ENCODE assay signal across 17 cellular contexts in genomic region chr9:35636135-35636876, GRCh38. TPM values are rescaled to one million over a fixed set of nuclear protein-coding genes. Genes with fewer than 3 reads are reported as not detected.
DNase-seq lines count a peak whose midpoint lies in the region; ATAC-seq, FAIRE-seq and TF ChIP-seq lines count a peak whose summit lies in the region.
"Had no signal": no experiment of that assay in that cellular context is flagged by ENCODE, and none has a peak within 500 bp of the region (broad histone marks: within the 10 kb centered on the region; RNA-seq: fewer than 3 reads in every experiment).

No MANE protein-coding gene starts in this region.

- no peak overlapping the region for H3K4me3 ChIP-seq in CD4-positive, CD25-positive, alpha-beta regulatory T cell (ENCODE audit: low read depth, low read length)
- H3K4me3 ChIP-seq: K562 had no signal

- FAIRE-seq in GM19239 (lab: Jason Lieb, UNC), result peak; percentile 65
- FAIRE-seq: islet of Langerhans, K562 had no signal

- CTCF ChIA-PET in WTC11 (lab: Charles Lee), result no interaction called here

- TF ChIP-seq CTCF in WTC11 (IDR thresholded peaks at IDR 0.05), result no peak

- ATAC-seq in CD4-positive, CD25-positive, alpha-beta regulatory T cell (ENCODE audit: low read depth in 2 of 2), result no peak
- no peak for ATAC-seq in activated naive CD8-positive, alpha-beta T cell treated with anti-CD3 and anti-CD28 coated beads, Interleukin-2, amount 10 ng/mL, durations not matched to agents 7 days and 5 days (ENCODE audit: low read depth)
- ATAC-seq in WTC11 (no peak), HG03196 (IDR thresholded peaks at IDR 0.05; ENCODE audit: unreplicated experiment) (no peak)
- ATAC-seq: K562 had no signal

- H3K9me3 ChIP-seq in CD4-positive, CD25-positive, alpha-beta regulatory T cell (ENCODE audit: control insufficient read depth in 2 of 2, low read length in 2 of 2), result no peaks in the 10 kb centered on the region

- H3K9me3 Mint-ChIP-seq in CD4-positive, CD25-positive, alpha-beta regulatory T cell, result peaks cover 0 to 2% (median 0%) of the 10 kb centered on the region in 7 donors
- peaks cover 2% of the 10 kb centered on the region for H3K9me3 Mint-ChIP-seq in activated naive CD8-positive, alpha-beta T cell treated with anti-CD3 and anti-CD28 coated beads, Interleukin-2, amount 10 ng/mL, durations not matched to agents 7 days and 5 days
- peaks cover 26% of the 10 kb centered on the region for H3K9me3 Mint-ChIP-seq in WTC11

- H3K27me3 ChIP-seq in CD4-positive, CD25-positive, alpha-beta regulatory T cell (ENCODE audit: control insufficient read depth, insufficient read depth, low read length), result no peaks in the 10 kb centered on the region

- no peak for DNase-seq in CD4-positive, CD25-positive, alpha-beta regulatory T cell
- DNase-seq in GM19239 (ENCODE audit: insufficient read length, low spot score), result no peak
- no peak for DNase-seq in activated naive CD8-positive, alpha-beta T cell treated with anti-CD3 and anti-CD28 coated beads, Interleukin-2, amount 10 ng/mL, durations not matched to agents 7 days and 5 days
- DNase-seq in pons (ENCODE audit: low spot score), result peak; percentile 52
- DNase-seq in WTC11 (ENCODE audit: low spot score), result no peak
- DNase-seq in NCI-H187 treated with DMSO at 0.1 percent for 48 hours (lab: John Stamatoyannopoulos, UW), result no peak
- no peak for DNase-seq in activated CD4-positive, CD25-positive, alpha-beta regulatory T cell (lab: John Stamatoyannopoulos, UW)
- DNase-seq: NCI-H146; NCI-H510A; stimulated activated CD4-positive, alpha-beta T cell treated with anti-CD3 and anti-CD28 coated beads, Interleukin-4, amount 100 ng/mL, for 1 hour; T-helper 9 cell had no signal

- H3K4me1 ChIP-seq in CD4-positive, CD25-positive, alpha-beta regulatory T cell (ENCODE audit: control insufficient read depth, insufficient read depth, low read length, poor library complexity, severe bottlenecking), result peaks cover 11% of the 10 kb centered on the region

- peaks cover 10 to 54% (median 27%) of the 10 kb centered on the region in 4 donors for H3K4me1 Mint-ChIP-seq in CD4-positive, CD25-positive, alpha-beta regulatory T cell
- H3K4me1 Mint-ChIP-seq in activated naive CD8-positive, alpha-beta T cell treated with anti-CD3 and anti-CD28 coated beads, Interleukin-2, amount 10 ng/mL, durations not matched to agents 7 days and 5 days, result peaks cover 39% of the 10 kb centered on the region
- no peaks in the 10 kb centered on the region for H3K4me1 Mint-ChIP-seq in WTC11

- H3K27ac Mint-ChIP-seq in CD4-positive, CD25-positive, alpha-beta regulatory T cell, result peak overlapping the region; percentile 63 to 76 (median 74)
- peak overlapping the region; percentile 19 for H3K27ac Mint-ChIP-seq in activated naive CD8-positive, alpha-beta T cell treated with anti-CD3 and anti-CD28 coated beads, Interleukin-2, amount 10 ng/mL, durations not matched to agents 7 days and 5 days
- H3K27ac Mint-ChIP-seq in WTC11, result no peak overlapping the region

- no peak overlapping the region for H3K27ac ChIP-seq in CD4-positive, CD25-positive, alpha-beta regulatory T cell (ENCODE audit: insufficient read depth, low read length, poor library complexity, severe bottlenecking)

- POLR2A ChIA-PET in activated naive CD8-positive, alpha-beta T cell treated with anti-CD3 and anti-CD28 coated beads, Interleukin-2, amount 10 ng/mL, durations not matched to agents 7 days and 5 days (lab: Charles Lee), result interaction anchor here (0.7 to 2.0 kb wide), 3 partner anchors 11 to 13 kb away, joined by 3 to 6 read pairs (median 4); no protein-coding TSS in a partner anchor
- POLR2A ChIA-PET in WTC11 (lab: Charles Lee), result no interaction called here

- peak overlapping the region in 2 of 4 donors; percentile 2 to 41 for H3K4me3 Mint-ChIP-seq in CD4-positive, CD25-positive, alpha-beta regulatory T cell
- peak overlapping the region; percentile 7 for H3K4me3 Mint-ChIP-seq in activated naive CD8-positive, alpha-beta T cell treated with anti-CD3 and anti-CD28 coated beads, Interleukin-2, amount 10 ng/mL, durations not matched to agents 7 days and 5 days
- H3K4me3 Mint-ChIP-seq in WTC11, result no peak overlapping the region

- H3K36me3 ChIP-seq in CD4-positive, CD25-positive, alpha-beta regulatory T cell (ENCODE audit: control insufficient read depth, insufficient read depth, low read length), result peaks cover 5% of the 10 kb centered on the region

- no peaks in the 10 kb centered on the region for H3K27me3 Mint-ChIP-seq in CD4-positive, CD25-positive, alpha-beta regulatory T cell
- no peaks in the 10 kb centered on the region for H3K27me3 Mint-ChIP-seq in activated naive CD8-positive, alpha-beta T cell treated with anti-CD3 and anti-CD28 coated beads, Interleukin-2, amount 10 ng/mL, durations not matched to agents 7 days and 5 days
- H3K27me3 Mint-ChIP-seq in WTC11 (ENCODE audit: low read depth), result peaks cover 11% of the 10 kb centered on the region

- peaks cover 4% of the 10 kb centered on the region for H3K36me3 Mint-ChIP-seq in CD4-positive, CD25-positive, alpha-beta regulatory T cell
- peaks cover 24% of the 10 kb centered on the region for H3K36me3 Mint-ChIP-seq in activated naive CD8-positive, alpha-beta T cell treated with anti-CD3 and anti-CD28 coated beads, Interleukin-2, amount 10 ng/mL, durations not matched to agents 7 days and 5 days
- H3K36me3 Mint-ChIP-seq in WTC11, result peaks cover 13% of the 10 kb centered on the region

TF ChIP-seq in WTC11, 78 proteins besides CTCF, POLR2A, EP300 and RAD21:
- no peak for TF ChIP-seq TEAD4 (CRISPR knock-in tag; IDR thresholded peaks at IDR 0.05)
- no peak for TF ChIP-seq ZSCAN18 (CRISPR knock-in tag; IDR thresholded peaks at IDR 0.05)
- no peak for TF ChIP-seq NFATC4 (CRISPR knock-in tag; IDR thresholded peaks at IDR 0.05)
- no peak for TF ChIP-seq NR1H2 (CRISPR knock-in tag; IDR thresholded peaks at IDR 0.05)

RNA-seq across cellular contexts. Expression of gene SIT1, which starts 14.4 kb away (rescaled TPM):
- 76.9 TPM for total RNA-seq in CD4-positive, CD25-positive, alpha-beta regulatory T cell
- 100 to 1,000 TPM; 239 to 346 (median 308) TPM for polyA plus RNA-seq in CD4-positive, CD25-positive, alpha-beta regulatory T cell
- 100 to 1,000 TPM; 174 to 195 TPM for total RNA-seq in activated naive CD8-positive, alpha-beta T cell treated with anti-CD3 and anti-CD28 coated beads, Interleukin-2, amount 10 ng/mL, durations not matched to agents 7 days and 5 days
- 4.1 to 7.2 TPM (median 5.4 TPM) in 3 replicates for total RNA-seq in WTC11 (2021)
- total RNA-seq: chondrocyte, H4, K562, renal cortical epithelial cell had no signal
- polyA plus RNA-seq: K562 had no signal

RNA-seq across cellular contexts. Expression of gene CD72, which starts 18.1 kb away (rescaled TPM):
- 7.9 TPM for total RNA-seq in CD4-positive, CD25-positive, alpha-beta regulatory T cell
- polyA plus RNA-seq in CD4-positive, CD25-positive, alpha-beta regulatory T cell, result 1 to 10 TPM; 1.0 to 4.0 (median 1.9) TPM
- 10 to 100 TPM; 15.3 to 18.4 TPM for total RNA-seq in activated naive CD8-positive, alpha-beta T cell treated with anti-CD3 and anti-CD28 coated beads, Interleukin-2, amount 10 ng/mL, durations not matched to agents 7 days and 5 days
- 2.9 to 4.6 TPM (median 4.5 TPM) in 3 replicates for total RNA-seq in WTC11 (2021)

RNA-seq across cellular contexts. Expression of gene RMRP, which starts 21.5 kb away (rescaled TPM):
- total RNA-seq in CD4-positive, CD25-positive, alpha-beta regulatory T cell, result 6,542 TPM
- polyA plus RNA-seq in CD4-positive, CD25-positive, alpha-beta regulatory T cell, result not detected
- over 10,000 TPM; 10,447 to 10,452 TPM for total RNA-seq in activated naive CD8-positive, alpha-beta T cell treated with anti-CD3 and anti-CD28 coated beads, Interleukin-2, amount 10 ng/mL, durations not matched to agents 7 days and 5 days
- total RNA-seq in WTC11 (2021), result 23,577 to 25,958 TPM (median 25,042 TPM) in 3 replicates

RNA-seq across cellular contexts. Expression of gene CCDC107, which starts 21.8 kb away (rescaled TPM):
- total RNA-seq in CD4-positive, CD25-positive, alpha-beta regulatory T cell, result 31.2 TPM
- polyA plus RNA-seq in CD4-positive, CD25-positive, alpha-beta regulatory T cell, result 10 to 100 TPM; 65.8 to 83.2 (median 71.7) TPM
- total RNA-seq in activated naive CD8-positive, alpha-beta T cell treated with anti-CD3 and anti-CD28 coated beads, Interleukin-2, amount 10 ng/mL, durations not matched to agents 7 days and 5 days, result 10 to 100 TPM; 32.7 to 36.3 TPM
- total RNA-seq in WTC11 (2021), result 10.8 to 14.7 TPM (median 14.1 TPM) in 3 replicates

RNA-seq across cellular contexts. Expression of gene ARHGEF39, which starts 28.7 kb away (rescaled TPM):
- total RNA-seq in CD4-positive, CD25-positive, alpha-beta regulatory T cell, result 0.84 TPM
- under 1 TPM; 0.36 to 0.66 (median 0.44) TPM for polyA plus RNA-seq in CD4-positive, CD25-positive, alpha-beta regulatory T cell
- 10 to 100 TPM; 13.1 to 13.4 TPM for total RNA-seq in activated naive CD8-positive, alpha-beta T cell treated with anti-CD3 and anti-CD28 coated beads, Interleukin-2, amount 10 ng/mL, durations not matched to agents 7 days and 5 days
- 23.8 to 26.6 TPM (median 26.5 TPM) in 3 replicates for total RNA-seq in WTC11 (2021)
